ENCODE assay signal across 30 cellular contexts in genomic region chr21:39453571-39454179, GRCh38. TPM values are rescaled to one million over a fixed set of nuclear protein-coding genes. Genes with fewer than 3 reads are reported as not detected.
DNase-seq lines count a peak whose midpoint lies in the region; ATAC-seq and TF ChIP-seq lines count a peak whose summit lies in the region.
"Had no signal": no experiment of that assay in that cellular context is flagged by ENCODE, and none has a peak within 500 bp of the region (broad histone marks: within the 10 kb centered on the region; RNA-seq: fewer than 3 reads in every experiment).

No MANE protein-coding gene starts in this region.

- DNase-seq in heart right ventricle (no peak), Right ventricle myocardium inferior (ENCODE audit: missing footprints) (no peak), fibroblast of the aortic adventitia (ENCODE audit: low read depth) (peak; percentile 2), tibial artery (no peak), germinal center (ENCODE audit: low spot score) (no peak), ACHN (no peak)
- DNase-seq: activated CD4-positive, alpha-beta T cell treated with anti-CD3 and anti-CD28 coated beads for 48 hours; activated CD8-positive, alpha-beta memory T cell treated with anti-CD3 and anti-CD28 coated beads for 24 hours; activated T-cell treated with anti-CD3 and anti-CD28 coated beads for 4 hours; amniotic stem cell; Calu3; CD4-positive, CD25-positive, alpha-beta regulatory T cell; cortex of kidney; DMS79; foreskin fibroblast; left colon; NCI-H1092; NCI-H1694; NCI-H446 treated with DMSO at 0.1 percent for 48 hours; NCI-H774; right lobe of liver; stimulated activated CD4-positive, alpha-beta T cell treated with anti-CD3 and anti-CD28 coated beads, Interleukin-4, amount 100 ng/mL, for 4 hours; T-helper 9 cell; WERI-Rb-1 had no signal

- H3K27ac ChIP-seq in heart right ventricle (peak overlapping the region in 7 of 10 donors; percentile 78 to 95 (median 89)), rectal smooth muscle tissue (ENCODE audit: low read depth, low read length) (peak overlapping the region; percentile 79), tibial artery (peak overlapping the region; percentile 67 to 70)
- H3K27ac ChIP-seq: hepatocyte, parathyroid adenoma, right lobe of liver, WERI-Rb-1 had no signal

- no peak overlapping the region for H3K9ac ChIP-seq in rectal smooth muscle tissue (ENCODE audit: low read length)
- H3K9ac ChIP-seq: parathyroid adenoma had no signal

- H3K27me3 ChIP-seq in heart right ventricle: no peaks in the 10 kb centered on the region
- no peaks in the 10 kb centered on the region for H3K27me3 ChIP-seq in rectal smooth muscle tissue (ENCODE audit: control insufficient read depth, insufficient read depth, low read length)
- H3K27me3 ChIP-seq in tibial artery: no peaks in the 10 kb centered on the region
- H3K27me3 ChIP-seq: hepatocyte, right lobe of liver, SJSA1 had no signal

- no peaks in the 10 kb centered on the region for H3K36me3 ChIP-seq in heart right ventricle
- H3K36me3 ChIP-seq in rectal smooth muscle tissue (ENCODE audit: control insufficient read depth, insufficient read depth, low read length): no peaks in the 10 kb centered on the region
- H3K36me3 ChIP-seq in tibial artery: no peaks in the 10 kb centered on the region
- H3K36me3 ChIP-seq: HAP-1, right lobe of liver, SJSA1, WERI-Rb-1 had no signal

- intact Hi-C loops in heart right ventricle (cut with DNase I): loop anchor here in 1 of 10 donors (10.0 kb wide), 1 partner anchor 61 kb away; no protein-coding TSS in a partner anchor
- intact Hi-C loops in Right ventricle myocardium inferior (cut with DNase I): no loop called here
- intact Hi-C loops in tibial artery (cut with DNase I; ENCODE audit: low total_unique reads): no loop called here

- H3K4me3 ChIP-seq in heart right ventricle (peak overlapping the region in 8 of 10 donors; percentile 3 to 60 (median 48)), fibroblast of the aortic adventitia (ENCODE audit: low read depth, low read length) (no peak overlapping the region), rectal smooth muscle tissue (ENCODE audit: low read length) (no peak overlapping the region), tibial artery (peak overlapping the region in 1 of 2 donors; percentile 49)
- H3K4me3 ChIP-seq: HAP-1, hepatocyte, right lobe of liver, SJSA1 had no signal

- H3K9me3 ChIP-seq in heart right ventricle (no peaks in the 10 kb centered on the region), tibial artery (no peaks in the 10 kb centered on the region)
- H3K9me3 ChIP-seq: HAP-1, right lobe of liver, SJSA1 had no signal

- peaks cover 0 to 42% (median 13%) of the 10 kb centered on the region in 9 donors for H3K4me1 ChIP-seq in heart right ventricle
- H3K4me1 ChIP-seq in rectal smooth muscle tissue (ENCODE audit: control insufficient read depth, insufficient read depth, low read length): no peaks in the 10 kb centered on the region
- peaks cover 0 to 32% (median 5%) of the 10 kb centered on the region in 4 donors for H3K4me1 ChIP-seq in tibial artery
- H3K4me1 ChIP-seq: HAP-1, parathyroid adenoma, right lobe of liver had no signal

- TF ChIP-seq CTCF in heart right ventricle (IDR thresholded peaks at IDR 0.05) (no peak), fibroblast of the aortic adventitia (IDR thresholded peaks at IDR 0.05; ENCODE audit: insufficient read depth, low read length) (no peak), tibial artery (IDR thresholded peaks at IDR 0.05) (no peak)

- ATAC-seq in heart right ventricle (no peak), Right ventricle myocardium inferior (no peak), HG02588 (IDR thresholded peaks at IDR 0.05; ENCODE audit: unreplicated experiment) (no peak)
- ATAC-seq: left colon, right lobe of liver had no signal

- in situ Hi-C loops in ACHN (cut with HindIII; ENCODE audit: low pct_ligation_motif_present, low pct_unique_long_range_greater_than_20kb, low sequenced_read_pairs): no loop called here

- WGBS in heart right ventricle, 2 donors: 68 to 77% methylated on average over 4 of the region's 4 CpGs

RNA-seq across cellular contexts. Expression of gene SH3BGR, which starts 1.9 kb away (rescaled TPM):
- 100 to 1,000 TPM in 8 of 10 donors, 10 to 100 TPM in 2; 89.3 to 223 (median 144) TPM for total RNA-seq in heart right ventricle
- 100 to 1,000 TPM in 1 of 2 donors, 10 to 100 TPM in 1; 87.8 to 243 TPM for polyA plus RNA-seq in heart right ventricle
- total RNA-seq in Right ventricle myocardium inferior: 159 TPM
- total RNA-seq in fibroblast of the aortic adventitia (ENCODE audit: low replicate concordance): 6.2 and 11.0 TPM in 2 replicates
- total RNA-seq: CD4-positive, CD25-positive, alpha-beta regulatory T cell had no signal

RNA-seq across cellular contexts. Expression of gene LCA5L, which starts 8.1 kb away (rescaled TPM):
- total RNA-seq in heart right ventricle: 1 to 10 TPM in 3 of 10 donors, under 1 TPM in 7; 0.21 to 2.1 (median 0.78) TPM
- under 1 TPM; 0.58 to 0.95 TPM for polyA plus RNA-seq in heart right ventricle
- total RNA-seq in Right ventricle myocardium inferior: 0.46 TPM
- total RNA-seq in fibroblast of the aortic adventitia (ENCODE audit: low replicate concordance): 0.65 and 3.1 TPM in 2 replicates
- total RNA-seq: CD4-positive, CD25-positive, alpha-beta regulatory T cell had no signal
- polyA plus RNA-seq: CD4-positive, CD25-positive, alpha-beta regulatory T cell had no signal

Comparison
In these comparisons a context has a peak if more than half of its experiments do, and no peak if none do; other contexts are left out.
1. H3K4me3 ChIP-seq: peak in heart right ventricle (8 of 10); none in fibroblast of the aortic adventitia (single experiment) and rectal smooth muscle tissue (single experiment).
2. Peak in every context shown above with its lines, with median percentiles within 50 percentile points of each other: H3K27ac ChIP-seq.